In the genomic region with DNA sequence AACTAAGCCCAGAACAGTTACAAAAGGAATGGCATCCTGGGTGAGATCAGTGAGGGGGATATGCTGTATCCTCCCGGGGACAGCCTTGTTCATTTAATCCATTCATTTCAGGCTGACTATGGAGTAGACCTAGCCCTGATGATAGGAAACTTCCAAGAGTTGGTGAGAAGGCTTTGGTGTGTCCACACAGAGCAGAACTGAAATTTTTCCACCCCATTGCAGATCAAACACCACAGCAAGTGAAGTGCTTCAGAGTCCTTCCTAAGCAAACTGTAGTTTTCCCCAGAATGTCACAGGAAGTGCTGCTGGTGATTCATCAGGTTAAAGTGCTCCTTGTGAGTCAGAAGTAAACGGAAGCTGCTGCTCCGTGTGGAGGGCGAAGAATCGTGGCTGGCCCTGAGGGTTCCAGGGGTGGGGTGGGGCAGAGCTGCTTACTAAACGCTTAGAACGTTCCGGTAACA, we compare ENCODE assay signal across 8 cellular contexts.
DNase-seq lines count a peak whose midpoint lies in the region; ATAC-seq lines count a peak whose summit lies in the region.

No MANE protein-coding gene starts in this region.

- H3K4me2 ChIP-seq in GM23248 (ENCODE audit: unreplicated experiment): peak overlapping the region; percentile 79

- no peaks in the 10 kb centered on the region for H3K36me3 ChIP-seq in GM23248 (ENCODE audit: low read depth)

- peak overlapping the region; percentile 48 for H3K9ac ChIP-seq in GM23248

- WGBS in GM23248 (ENCODE audit: low coverage in 1 of 2, low lambda C conversion rate in 2 of 2, missing lambda C conversion rate in 2 of 2), 2 experiments: 8 to 9% methylated on average over 8 of the region's 8 CpGs

- H3F3A ChIP-seq in GM23248 (ENCODE audit: insufficient read depth): peaks cover 28% of the 10 kb centered on the region

- peak; percentile 92 for DNase-seq in AG20443 (ENCODE audit: low spot score)
- DNase-seq in GM23248: peak; percentile 96
- DNase-seq in SHP77 (lab: John Stamatoyannopoulos, UW): peak; percentile 21 to 28
- DNase-seq in activated gamma-delta T cell treated with Interleukin-2 at 50 U/mL for 16 hours: peak; percentile 65
- DNase-seq in left cardiac atrium: peak; percentile 73
- peak; percentile 70 to 71 for DNase-seq in stimulated activated CD4-positive, alpha-beta T cell treated with anti-CD3 and anti-CD28 coated beads, Interleukin-15, amount 100 ng/mL, for 48 hours (ENCODE audit: low read depth in 2 of 2)
- DNase-seq in NCI-H1930 (lab: John Stamatoyannopoulos, UW): no peak
- DNase-seq in NCI-H146 (lab: John Stamatoyannopoulos, UW): no peak

- H2AFZ ChIP-seq in GM23248: peak overlapping the region; percentile 86

- no peaks in the 10 kb centered on the region for H3K9me3 ChIP-seq in GM23248 (ENCODE audit: low read depth)

- H3K79me2 ChIP-seq in GM23248 (ENCODE audit: insufficient read depth): no peaks in the 10 kb centered on the region

- in situ Hi-C loops in GM23248 (cut with MboI): no loop called here

- no peaks in the 10 kb centered on the region for H4K20me1 ChIP-seq in GM23248 (ENCODE audit: insufficient read depth)

- H3K9me2 ChIP-seq in GM23248 (ENCODE audit: insufficient read depth): no peaks in the 10 kb centered on the region

- H3K4me1 ChIP-seq in GM23248 (ENCODE audit: insufficient read depth): peaks cover 25% of the 10 kb centered on the region

- H3K27me3 ChIP-seq in GM23248 (replicated peaks; ENCODE audit: insufficient read depth): no peaks in the 10 kb centered on the region

- intact Hi-C loops in left cardiac atrium (cut with DNase I): loop anchor here in 1 of 2 donors (10.0 kb wide), 3 partner anchors 181 to 911 kb away; no protein-coding TSS in a partner anchor

- peak; percentile 42 to 77 for ATAC-seq in left cardiac atrium

- H3K4me3 ChIP-seq in GM23248: peak overlapping the region; percentile 20; the same call in 1 of the 2 replicates

- peak overlapping the region; percentile 87 for H3K27ac ChIP-seq in GM23248

Comparison
In these comparisons a context has a peak if more than half of its experiments do, and no peak if none do; other contexts are left out.
1. DNase-seq: peak in AG20443 (single experiment), GM23248 (single experiment), SHP77 (2 of 2), activated gamma-delta T cell treated with Interleukin-2 at 50 U/mL for 16 hours (single experiment), left cardiac atrium (single experiment) and stimulated activated CD4-positive, alpha-beta T cell treated with anti-CD3 and anti-CD28 coated beads, Interleukin-15, amount 100 ng/mL, for 48 hours (2 of 2); none in NCI-H1930 (0 of 2) and NCI-H146 (single experiment).